In the genomic region with DNA sequence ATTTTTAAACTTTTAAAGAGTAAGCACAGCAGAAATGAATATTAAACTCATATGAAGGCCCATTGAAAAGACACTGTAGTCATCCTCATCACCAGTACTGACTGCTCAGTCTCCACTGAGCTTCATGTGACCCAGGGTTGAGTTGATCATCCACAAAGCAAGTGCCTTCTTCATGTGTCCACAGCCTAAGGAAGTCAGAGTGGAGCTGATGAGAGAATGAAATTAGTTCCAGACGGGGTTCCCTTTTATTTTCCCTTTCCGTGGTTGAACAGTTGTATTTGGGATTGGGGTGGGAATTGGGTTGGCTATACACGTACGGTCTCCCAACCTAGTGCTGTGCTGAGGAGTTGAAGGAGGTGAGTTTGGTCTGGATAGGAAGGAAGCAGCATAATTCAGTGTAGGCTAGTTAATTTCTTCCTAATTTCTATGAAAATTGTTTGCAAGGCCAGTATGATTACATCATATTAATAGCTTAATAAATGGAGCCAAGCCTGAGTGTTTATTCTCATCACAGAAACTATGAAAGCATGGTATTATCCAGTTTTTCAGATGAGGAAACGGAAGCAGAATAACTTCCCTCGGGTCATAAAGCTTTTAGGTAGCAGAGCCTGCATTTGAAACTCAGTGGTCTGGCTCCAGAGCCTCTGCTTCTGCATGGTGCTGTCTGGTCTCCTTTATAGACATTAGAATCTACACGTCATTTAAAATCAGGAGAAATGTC, we compare ENCODE assay signal across 14 cellular contexts.
DNase-seq lines count a peak whose midpoint lies in the region; ATAC-seq and TF ChIP-seq lines count a peak whose summit lies in the region.
"Had no signal": no experiment of that assay in that cellular context is flagged by ENCODE, and none has a peak within 500 bp of the region (broad histone marks: within the 10 kb centered on the region; RNA-seq: fewer than 3 reads in every experiment).

No MANE protein-coding gene starts in this region.

- no peaks in the 10 kb centered on the region for H3K9me3 ChIP-seq in adipocyte (ENCODE audit: control insufficient read depth, low read length)
- no peaks in the 10 kb centered on the region for H3K9me3 ChIP-seq in osteoblast (ENCODE audit: low read depth, low read length)
- no peaks in the 10 kb centered on the region for H3K9me3 ChIP-seq in upper lobe of right lung

- intact Hi-C loops in upper lobe of right lung (cut with DNase I) = no loop called here

- no peak for DNase-seq in adipocyte (ENCODE audit: low read depth)
- DNase-seq in fibroblast of peridontal ligament (ENCODE audit: extremely low read depth) = peak; percentile 45
- DNase-seq in osteoblast (ENCODE audit: insufficient read length, low spot score, missing footprints) = no peak
- no peak for DNase-seq in upper lobe of right lung
- no peak for DNase-seq in GM20000 (ENCODE audit: low spot score)
- DNase-seq in COR-L47 (lab: John Stamatoyannopoulos, UW) = no peak
- no peak for DNase-seq in NCI-H446 treated with DMSO at 0.1 percent for 48 hours (lab: John Stamatoyannopoulos, UW)
- DNase-seq: activated CD4-positive, alpha-beta T cell treated with anti-CD3 and anti-CD28 coated beads, Interleukin-2, amount 10 ng/mL, durations not matched to agents 7 days and 5 days; GF-D8; stimulated activated CD4-positive, alpha-beta T cell treated with anti-CD3 and anti-CD28 coated beads, Interleukin-4, amount 100 ng/mL, for 1 hour had no signal

- no peaks in the 10 kb centered on the region for H4K20me1 ChIP-seq in osteoblast (ENCODE audit: insufficient read depth, low read length)

- no peak overlapping the region for H3K4me2 ChIP-seq in osteoblast (ENCODE audit: insufficient read depth, low read length)

- no peak for ATAC-seq in upper lobe of right lung
- ATAC-seq: activated T-helper 17 cell treated with anti-CD3 and anti-CD28 coated beads, Interleukin-2, amount 50 U/mL, for 72 hours; Panc1; stimulated activated effector memory CD8-positive, alpha-beta T cell treated with anti-CD3 and anti-CD28 coated beads, Interleukin-12 subunit alpha, Interleukin-12 subunit beta, amount 100 ng/mL, for 72 hours had no signal

- H3K9ac ChIP-seq in adipocyte (ENCODE audit: low read length) = peak overlapping the region; percentile 56

- H3K27ac ChIP-seq in osteoblast (ENCODE audit: low read depth, low read length) = peak overlapping the region; percentile 93
- peak overlapping the region; percentile 61 for H3K27ac ChIP-seq in upper lobe of right lung

- H3K4me3 ChIP-seq in adipocyte (ENCODE audit: low read length) (no peak overlapping the region), osteoblast (ENCODE audit: insufficient read depth, low read length) (no peak overlapping the region), upper lobe of right lung (no peak overlapping the region)

- H3K27me3 ChIP-seq in adipocyte (replicated peaks; ENCODE audit: control insufficient read depth, insufficient read depth, low read length) (no peaks in the 10 kb centered on the region), osteoblast (ENCODE audit: insufficient read depth, low read length) (no peaks in the 10 kb centered on the region), upper lobe of right lung (no peaks in the 10 kb centered on the region)
- H3K27me3 ChIP-seq: brain microvascular endothelial cell had no signal

- no peaks in the 10 kb centered on the region for H3K79me2 ChIP-seq in osteoblast (ENCODE audit: insufficient read depth, low read length)

- no peak overlapping the region for H2AFZ ChIP-seq in osteoblast (ENCODE audit: low read length)

- H3K36me3 ChIP-seq in adipocyte (ENCODE audit: control insufficient read depth, insufficient read depth, low read length, severe bottlenecking) (peaks cover 95% of the 10 kb centered on the region), osteoblast (ENCODE audit: insufficient read depth, low read length) (peaks cover 72% of the 10 kb centered on the region), upper lobe of right lung (peaks cover 51% of the 10 kb centered on the region)

- H3K4me1 ChIP-seq in adipocyte (ENCODE audit: control insufficient read depth, insufficient read depth, low read length) = peaks cover 51% of the 10 kb centered on the region
- H3K4me1 ChIP-seq in osteoblast (ENCODE audit: insufficient read depth, low read length) = peaks cover 40% of the 10 kb centered on the region
- H3K4me1 ChIP-seq in upper lobe of right lung = peaks cover 33% of the 10 kb centered on the region

- TF ChIP-seq CTCF in osteoblast (IDR thresholded peaks at IDR 0.05; ENCODE audit: extremely low read depth, low read depth, low read length) = no peak
- TF ChIP-seq CTCF in upper lobe of right lung (IDR thresholded peaks at IDR 0.05) = no peak
- no peak for TF ChIP-seq CTCF in GM20000 (IDR thresholded peaks at IDR 0.05; ENCODE audit: extremely low read depth, missing control alignments)
